Comparison of ENCODE assay signal across 25 cellular contexts in the genomic region with DNA sequence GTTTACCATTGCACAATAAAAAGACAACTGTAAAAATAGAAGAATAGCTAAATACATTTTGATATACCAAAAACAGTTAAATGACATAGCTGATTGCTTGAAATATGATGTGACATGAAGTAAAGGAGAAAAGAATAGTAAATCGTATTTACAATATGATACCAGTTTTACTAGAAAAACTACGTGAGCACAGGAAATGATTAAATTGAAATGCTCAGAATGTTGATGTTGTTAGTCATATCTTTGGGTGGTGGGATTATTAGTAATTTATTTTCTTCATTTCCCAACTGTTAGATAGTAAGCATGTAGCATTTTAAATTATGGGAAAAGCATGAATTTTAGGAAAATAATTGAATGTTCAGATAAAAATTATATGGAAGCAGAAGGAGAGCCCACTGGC.
DNase-seq lines count a peak whose midpoint lies in the region; ATAC-seq, FAIRE-seq and TF ChIP-seq lines count a peak whose summit lies in the region.
"Had no signal": no experiment of that assay in that cellular context is flagged by ENCODE, and none has a peak within 500 bp of the region (broad histone marks: within the 10 kb centered on the region; RNA-seq: fewer than 3 reads in every experiment).

No MANE protein-coding gene starts in this region.

- H3K4ac ChIP-seq in IMR-90 (ENCODE audit: low read depth, low read length) = peak overlapping the region; percentile 75; the same call in 1 of the 2 replicates

- ATAC-seq in IMR-90 (ENCODE audit: low read depth) (no peak), HG02678 (IDR thresholded peaks at IDR 0.05; ENCODE audit: unreplicated experiment) (no peak)
- ATAC-seq: activated CD8-positive, alpha-beta T cell treated with anti-CD3 and anti-CD28 coated beads for 36 hours had no signal

- FAIRE-seq in GM12892 (lab: Jason Lieb, UNC) = no peak
- FAIRE-seq: frontal cortex had no signal

- no peaks in the 10 kb centered on the region for H3K36me3 ChIP-seq in IMR-90 (ENCODE audit: control insufficient read depth, insufficient read depth, low read length)
- no peaks in the 10 kb centered on the region for H3K36me3 ChIP-seq in mammary epithelial cell (ENCODE audit: insufficient read depth, low read length)
- H3K36me3 ChIP-seq: ovary, spleen, vagina had no signal

- TF ChIP-seq CTCF in IMR-90 (conservative IDR thresholded peaks at IDR 0.05; ENCODE audit: low read depth, low read length) (no peak), mammary epithelial cell (conservative IDR thresholded peaks at IDR 0.05 in 1 of 2, IDR thresholded peaks at IDR 0.05 in 1 of 2; ENCODE audit: extremely low read depth in 1 of 2, insufficient read depth in 1 of 2, low read depth in 1 of 2, low read length in 2 of 2) (no peak)

- no peak overlapping the region for H4K91ac ChIP-seq in IMR-90 (ENCODE audit: insufficient read depth, low read depth, low read length)

- H3K9me3 ChIP-seq in IMR-90 (ENCODE audit: control insufficient read depth, insufficient read depth, low read length) = no peaks in the 10 kb centered on the region
- H3K9me3 ChIP-seq in mammary epithelial cell (replicated peaks; ENCODE audit: insufficient read depth, low read length) = no peaks in the 10 kb centered on the region
- H3K9me3 ChIP-seq: ovary, spleen, testis, vagina had no signal

- peaks cover 0 to 3% of the 10 kb centered on the region in 2 experiments; a peak in 1 of 4 replicates for H3K79me1 ChIP-seq in IMR-90 (ENCODE audit: low read depth in 1 of 2, low read length in 2 of 2)

- H2BK20ac ChIP-seq in IMR-90 (ENCODE audit: low read depth, low read length) = peak overlapping the region; percentile 72; the same call in 1 of the 2 replicates

- H4K20me1 ChIP-seq in IMR-90 (ENCODE audit: insufficient read depth, low read length) (no peaks in the 10 kb centered on the region), mammary epithelial cell (ENCODE audit: insufficient read depth, low read length) (no peaks in the 10 kb centered on the region)

- dilution Hi-C loops in IMR-90 (cut with HindIII; ENCODE audit: low sequenced_read_pairs, unreplicated experiment) (no loop called here), mammary epithelial cell (cut with HindIII; ENCODE audit: low sequenced_read_pairs) (no loop called here)

- intact Hi-C loops in IMR-90 (cut with micrococcal nuclease) (no loop called here), mammary epithelial cell (cut with micrococcal nuclease) (no loop called here)

- no peak for TF ChIP-seq POLR2A in IMR-90 (IDR thresholded peaks at IDR 0.05; ENCODE audit: low read depth, low read length)
- no peak for TF ChIP-seq POLR2A in GM12892 (IDR thresholded peaks at IDR 0.05; ENCODE audit: low read depth, low read length)

- H4K5ac ChIP-seq in IMR-90 (ENCODE audit: low read depth, low read length) = no peak overlapping the region

- no peak overlapping the region; the same call in 2 of the 3 replicates for H2BK15ac ChIP-seq in IMR-90 (ENCODE audit: low read depth, low read length)

- H3K27me3 ChIP-seq in IMR-90 (ENCODE audit: control insufficient read depth, insufficient read depth, low read length) (no peaks in the 10 kb centered on the region), mammary epithelial cell (ENCODE audit: insufficient read depth, low read length) (no peaks in the 10 kb centered on the region)
- H3K27me3 ChIP-seq: ovary, spleen, testis, vagina had no signal

- CTCF ChIA-PET in IMR-90 (lab: Yijun Ruan, JAX) (no interaction called here), mammary epithelial cell (lab: Charles Lee; ENCODE audit: low non-redundant PET) (no interaction called here)

- H2AFZ ChIP-seq in IMR-90 (replicated peaks; ENCODE audit: low read length, poor library complexity) (no peak overlapping the region), mammary epithelial cell (ENCODE audit: low read depth, low read length) (no peak overlapping the region)

- in situ Hi-C loops in ACHN (cut with HindIII; ENCODE audit: low pct_ligation_motif_present, low pct_unique_long_range_greater_than_20kb, low sequenced_read_pairs) (no loop called here), IMR-90 (cut with MboI; ENCODE audit: low sequenced_read_pairs) (no loop called here), mammary epithelial cell (cut with MboI; ENCODE audit: low sequenced_read_pairs in 2 of 2) (no loop called here)

- H3K9ac ChIP-seq in IMR-90 (ENCODE audit: low read depth, low read length) = no peak overlapping the region
- no peak overlapping the region for H3K9ac ChIP-seq in mammary epithelial cell (ENCODE audit: insufficient read depth, low read length)

- DNase-seq in ACHN = peak; percentile 51
- DNase-seq in IMR-90 = peak; percentile 41
- DNase-seq in mammary epithelial cell = peak; percentile 19
- peak; percentile 44 for DNase-seq in kidney tubule cell (ENCODE audit: low spot score)
- DNase-seq in NCI-H146 treated with DMSO at 0.1 percent for 48 hours (lab: John Stamatoyannopoulos, UW; ENCODE audit: unreplicated experiment) = no peak
- no peak for DNase-seq in GM12892 (ENCODE audit: insufficient read length)
- no peak for DNase-seq in NCI-H1694 treated with DMSO at 0.1 percent for 48 hours (lab: John Stamatoyannopoulos, UW)
- DNase-seq: activated CD8-positive, alpha-beta T cell treated with anti-CD3 and anti-CD28 coated beads for 36 hours; activated gamma-delta T cell; C1 segment of cervical spinal cord; cerebellar nuclear complex; erythroblast; hippocampal formation; Kasumi-1; NCI-H187 treated with DMSO at 0.1 percent for 48 hours; NCI-H748 treated with DMSO at 0.1 percent for 48 hours; ovary; spleen; stimulated activated CD4-positive, alpha-beta T cell treated with anti-CD3 and anti-CD28 coated beads, Interleukin-2, amount 100 ng/mL, for 48 hours; stimulated activated naive CD4-positive, alpha-beta T cell; SW 1271; testis had no signal

- no peak overlapping the region for H2AK5ac ChIP-seq in IMR-90 (ENCODE audit: low read depth, low read length)

- BruUV-seq in IMR-90 (replicated peaks; lab: Mats Ljungman, UMichigan) (no TSS peak), mammary epithelial cell (replicated peaks; lab: Mats Ljungman, UMichigan) (no TSS peak)

- no peak overlapping the region for H3K56ac ChIP-seq in IMR-90 (ENCODE audit: extremely low read depth, insufficient read depth, low read length)

- POLR2A ChIA-PET in IMR-90 (lab: Charles Lee; ENCODE audit: unreplicated experiment) = no interaction called here

- no peak overlapping the region for H3K18ac ChIP-seq in IMR-90 (ENCODE audit: low read depth, low read length)

- no peak overlapping the region for H2AK9ac ChIP-seq in IMR-90 (replicated peaks; ENCODE audit: low read depth, low read length, poor library complexity)

- H3K14ac ChIP-seq in IMR-90 (replicated peaks; ENCODE audit: low read depth, low read length) = no peak overlapping the region

- H3K9me1 ChIP-seq in IMR-90 (ENCODE audit: insufficient read depth, low read length) = 0 out of 2 replicates have a peak, but pooled peaks cover 2% of the 10 kb centered on the region

- H2BK5ac ChIP-seq in IMR-90 (ENCODE audit: low read depth, low read length, poor library complexity, severe bottlenecking) = no peak overlapping the region

- H3K23ac ChIP-seq in IMR-90 (ENCODE audit: low read depth, low read length) = peak overlapping the region; percentile 23; the same call in 1 of the 2 replicates

- no peaks in the 10 kb centered on the region for H3K79me2 ChIP-seq in mammary epithelial cell (ENCODE audit: insufficient read depth, low read length)

- H3K4me2 ChIP-seq in IMR-90 (ENCODE audit: low read depth, low read length) (no peak overlapping the region), mammary epithelial cell (ENCODE audit: insufficient read depth, low read depth, low read length) (peak overlapping the region; percentile 36)

- H3K4me1 ChIP-seq in IMR-90 (ENCODE audit: control insufficient read depth, insufficient read depth, low read length) (peaks cover 4% of the 10 kb centered on the region), mammary epithelial cell (ENCODE audit: insufficient read depth, low read length) (peaks cover 3% of the 10 kb centered on the region)
- H3K4me1 ChIP-seq: testis had no signal

- H2BK120ac ChIP-seq in IMR-90 (ENCODE audit: low read depth, low read length) = no peak overlapping the region

- H4K8ac ChIP-seq in IMR-90 (ENCODE audit: low read depth in 2 of 2, low read length in 2 of 2) = no peak overlapping the region

- WGBS in IMR-90 (ENCODE audit: extremely low coverage in 2 of 2, insufficient read length in 1 of 2), 2 experiments = no CpG with 5 or more reads among the region's 2 CpGs
- 30% methylated on average over 2 of the region's 2 CpGs for WGBS in mammary epithelial cell (ENCODE audit: low coverage, missing lambda C conversion rate)

- H3K27ac ChIP-seq in IMR-90 (ENCODE audit: insufficient read depth, low read length) = no peak overlapping the region
- no peak overlapping the region for H3K27ac ChIP-seq in mammary epithelial cell (ENCODE audit: insufficient read depth, low read depth, low read length)
- H3K27ac ChIP-seq: ovary, spleen, testis, vagina had no signal

- no peak overlapping the region for H3K4me3 ChIP-seq in IMR-90 (ENCODE audit: insufficient read depth, low read depth, low read length)
- no peak overlapping the region for H3K4me3 ChIP-seq in mammary epithelial cell (replicated peaks in 1 of 3; ENCODE audit: insufficient read depth in 1 of 3, low read depth in 2 of 3, low read length in 3 of 3)
- H3K4me3 ChIP-seq: ovary, spleen, testis, vagina had no signal

- no peak for TF ChIP-seq RAD21 in IMR-90 (IDR thresholded peaks at IDR 0.05; ENCODE audit: low read length)

TF ChIP-seq in IMR-90, 13 proteins besides CTCF, POLR2A, EP300 and RAD21 (continues in another document):
- TF ChIP-seq, protein P1, sequence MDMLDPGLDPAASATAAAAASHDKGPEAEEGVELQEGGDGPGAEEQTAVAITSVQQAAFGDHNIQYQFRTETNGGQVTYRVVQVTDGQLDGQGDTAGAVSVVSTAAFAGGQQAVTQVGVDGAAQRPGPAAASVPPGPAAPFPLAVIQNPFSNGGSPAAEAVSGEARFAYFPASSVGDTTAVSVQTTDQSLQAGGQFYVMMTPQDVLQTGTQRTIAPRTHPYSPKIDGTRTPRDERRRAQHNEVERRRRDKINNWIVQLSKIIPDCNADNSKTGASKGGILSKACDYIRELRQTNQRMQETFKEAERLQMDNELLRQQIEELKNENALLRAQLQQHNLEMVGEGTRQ (IDR thresholded peaks at IDR 0.05; ENCODE audit: low read depth, low read length) = no peak
- no peak for TF ChIP-seq RCOR1 (IDR thresholded peaks at IDR 0.05; ENCODE audit: insufficient replicate concordance, low read length)
- TF ChIP-seq FOS (IDR thresholded peaks at IDR 0.05; ENCODE audit: low read depth, low read length) = no peak
- no peak for TF ChIP-seq NFE2L2 (IDR thresholded peaks at IDR 0.05; ENCODE audit: low read depth, low read length)
- no peak for TF ChIP-seq RFX5 (IDR thresholded peaks at IDR 0.05; ENCODE audit: low read depth, low read length)
- no peak for TF ChIP-seq MAFK (IDR thresholded peaks at IDR 0.05; ENCODE audit: low read depth, low read length)
- no peak for TF ChIP-seq BHLHE40 (IDR thresholded peaks at IDR 0.05; ENCODE audit: low read depth, low read length)
- no peak for TF ChIP-seq MXI1 (IDR thresholded peaks at IDR 0.05; ENCODE audit: borderline replicate concordance, low read depth, low read length)

Comparison
In these comparisons a context has a peak if more than half of its experiments do, and no peak if none do; other contexts are left out.
1. DNase-seq: peak in ACHN (single experiment), IMR-90 (single experiment), mammary epithelial cell (single experiment) and kidney tubule cell (single experiment); none in NCI-H146 treated with DMSO at 0.1 percent for 48 hours (single experiment), GM12892 (single experiment) and NCI-H1694 treated with DMSO at 0.1 percent for 48 hours (single experiment).